In genomic region chr10:48442090-48442808, GRCh38 we compare ENCODE assay signal across 14 cellular contexts.
"Had no signal": no experiment of that assay in that cellular context is flagged by ENCODE, and none has a peak within 500 bp of the region (broad histone marks: within the 10 kb centered on the region; RNA-seq: fewer than 3 reads in every experiment).

No MANE protein-coding gene starts in this region.

- H3K4me1 ChIP-seq: esophagus squamous epithelium had no signal

- H3K9me3 ChIP-seq: esophagus squamous epithelium, thyroid gland had no signal

- ATAC-seq: sciatic nerve had no signal

- H3K36me3 ChIP-seq: thyroid gland had no signal

- H3K4me3 ChIP-seq: dorsolateral prefrontal cortex, esophagus squamous epithelium, thyroid gland had no signal

- H3K27ac Mint-ChIP-seq: activated T-helper 2 cell treated with anti-CD3 and anti-CD28 coated beads, Interferon-gamma antibody, Interleukin-2, Interleukin-4, amounts not matched to agents 10 μg/mL and 5 μg/mL and 100 μg/mL, durations not matched to agents 14 hours and 24 hours and 36 hours; nephron progenitor cell had no signal

- H3K27me3 ChIP-seq: dorsolateral prefrontal cortex, esophagus squamous epithelium, thyroid gland had no signal

- DNase-seq: activated CD4-positive, alpha-beta T cell treated with anti-CD3 and anti-CD28 coated beads for 1 hour; activated CD4-positive, alpha-beta T cell treated with anti-CD3 and anti-CD28 coated beads, Interleukin-2, amount 50 U/mL, for 4 hours; activated naive CD4-positive, alpha-beta T cell treated with anti-CD3 and anti-CD28 coated beads, Interleukin-2, amount 50 U/mL, for 16 hours; activated T-cell treated with anti-CD3 and anti-CD28 coated beads for 4 hours; esophagus squamous epithelium; hippocampal formation; kidney glomerular epithelial cell; nephron progenitor cell; T-helper 1 cell; thyroid gland had no signal

- H3K4me3 Mint-ChIP-seq: nephron progenitor cell had no signal

- H3K9me3 Mint-ChIP-seq: activated T-helper 2 cell treated with anti-CD3 and anti-CD28 coated beads, Interferon-gamma antibody, Interleukin-2, Interleukin-4, amounts not matched to agents 10 μg/mL and 5 μg/mL and 100 μg/mL, durations not matched to agents 14 hours and 24 hours and 36 hours; nephron progenitor cell had no signal

- H3K27ac ChIP-seq: dorsolateral prefrontal cortex, esophagus squamous epithelium, thyroid gland, VCaP had no signal
